8 cellular contexts compared by ENCODE assay signal in the genomic region with DNA sequence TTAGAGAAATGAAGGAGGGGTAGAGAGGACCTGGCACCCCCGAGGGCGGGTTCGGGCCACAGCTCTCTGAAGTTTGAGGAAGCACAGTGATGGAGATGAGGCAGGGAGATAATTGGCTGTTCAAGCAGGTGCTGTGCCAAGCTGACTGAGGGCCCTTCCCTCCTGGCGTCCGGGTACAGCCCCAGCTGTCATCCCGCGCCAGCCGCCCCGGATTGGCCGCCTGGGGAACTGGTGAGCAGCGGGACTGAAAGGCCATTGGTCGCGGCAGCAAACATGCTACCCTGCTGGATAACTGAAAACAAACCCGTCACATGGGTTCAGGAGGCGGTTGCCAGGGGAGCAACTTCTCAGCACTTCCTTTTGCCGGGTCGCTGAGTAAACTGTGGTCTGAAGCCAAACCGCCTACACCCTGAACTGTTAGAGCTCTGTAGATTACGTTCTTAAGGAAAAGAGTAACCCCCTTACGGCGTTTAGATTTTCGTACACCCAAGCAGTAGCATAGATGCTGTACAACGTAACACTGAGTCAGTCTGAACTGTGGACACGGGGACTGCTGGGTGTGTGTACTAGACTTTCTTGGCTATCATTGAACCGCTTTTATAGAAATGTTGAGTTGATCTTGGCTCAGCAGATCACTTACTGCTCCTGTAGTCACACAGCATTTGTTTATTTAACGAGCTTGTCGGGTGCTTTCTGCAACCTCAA. TPM values are rescaled to one million over a fixed set of nuclear protein-coding genes. Genes with fewer than 3 reads are reported as not detected.
DNase-seq lines count a peak whose midpoint lies in the region; ATAC-seq and TF ChIP-seq lines count a peak whose summit lies in the region.

No MANE protein-coding gene starts in this region.

- H3K36me3 ChIP-seq in adipocyte (ENCODE audit: control insufficient read depth, insufficient read depth, low read length, severe bottlenecking) (peaks cover 34% of the 10 kb centered on the region), parathyroid adenoma (ENCODE audit: control insufficient read depth, insufficient read depth, low read length) (no peaks in the 10 kb centered on the region), tibial nerve (peaks cover 0 to 15% (median 0%) of the 10 kb centered on the region in 3 donors)

- H3K9ac ChIP-seq in adipocyte (ENCODE audit: low read length) (peak overlapping the region; percentile 96), parathyroid adenoma (no peak overlapping the region)

- peak; percentile 79 for DNase-seq in NCI-H1417 treated with DMSO at 0.1 percent for 48 hours (lab: John Stamatoyannopoulos, UW)
- DNase-seq in SW 1271 (lab: John Stamatoyannopoulos, UW), result peak; percentile 65 to 94
- DNase-seq in adipocyte (ENCODE audit: low read depth), result peak; percentile 97
- peak; percentile 98 for DNase-seq in cardiac septum (ENCODE audit: low spot score)
- peak; percentile 86 to 87 for DNase-seq in tibial nerve (ENCODE audit: low spot score in 2 of 2)

- H3K79me2 ChIP-seq in parathyroid adenoma, result peaks cover 2% of the 10 kb centered on the region

- TF ChIP-seq POLR2A in tibial nerve (IDR thresholded peaks at IDR 0.05), result peak; percentile 52 to 86

- H3K27me3 ChIP-seq in adipocyte (replicated peaks; ENCODE audit: control insufficient read depth, insufficient read depth, low read length), result no peaks in the 10 kb centered on the region
- no peaks in the 10 kb centered on the region for H3K27me3 ChIP-seq in parathyroid adenoma (ENCODE audit: control insufficient read depth, insufficient read depth, low read length)
- no peaks in the 10 kb centered on the region for H3K27me3 ChIP-seq in tibial nerve

- 0 to 1% methylated on average over 24 to 27 of the region's 27 CpGs for WGBS in tibial nerve, 2 donors

- peak overlapping the region; percentile 86 for H3K4me2 ChIP-seq in parathyroid adenoma (ENCODE audit: low read length)

- H2AFZ ChIP-seq in parathyroid adenoma, result peak overlapping the region; percentile 86

- H3K9me3 ChIP-seq in adipocyte (ENCODE audit: control insufficient read depth, low read length), result no peaks in the 10 kb centered on the region
- no peaks in the 10 kb centered on the region for H3K9me3 ChIP-seq in parathyroid adenoma (ENCODE audit: control insufficient read depth, low read length)
- no peaks in the 10 kb centered on the region for H3K9me3 ChIP-seq in tibial nerve

- no peak for TF ChIP-seq CTCF in GM12875 (IDR thresholded peaks at IDR 0.05; ENCODE audit: borderline replicate concordance, insufficient read depth, low read depth, low read length)
- peak; percentile 16 for TF ChIP-seq CTCF in parathyroid adenoma (IDR thresholded peaks at IDR 0.05)
- TF ChIP-seq CTCF in tibial nerve (IDR thresholded peaks at IDR 0.05), result peak in 4 of 5 experiments; percentile 8 to 49 (median 25)

- intact Hi-C loops in cardiac septum (cut with DNase I), result loop anchor here (5.0 kb wide), 2 partner anchors 92 to 297 kb away; a partner anchor contains a TSS

- H3K27ac ChIP-seq in parathyroid adenoma (peak overlapping the region; percentile 69), tibial nerve (peak overlapping the region; percentile 96 to 98 (median 98))

- H3K4me3 ChIP-seq in GM12875 (ENCODE audit: low read depth, low read length), result peak overlapping the region; percentile 65
- peak overlapping the region; percentile 91 for H3K4me3 ChIP-seq in adipocyte (ENCODE audit: low read length)
- H3K4me3 ChIP-seq in parathyroid adenoma (ENCODE audit: low read depth, low read length), result peak overlapping the region; percentile 73
- H3K4me3 ChIP-seq in tibial nerve, result peak overlapping the region; percentile 72 to 93 (median 84)

- peak; percentile 63 for ATAC-seq in HG02763 (IDR thresholded peaks at IDR 0.05; ENCODE audit: unreplicated experiment)

- TF ChIP-seq EP300 in tibial nerve (IDR thresholded peaks at IDR 0.05), result peak; percentile 87 to 89

- peaks cover 30% of the 10 kb centered on the region for H3K4me1 ChIP-seq in adipocyte (ENCODE audit: control insufficient read depth, insufficient read depth, low read length)
- H3K4me1 ChIP-seq in parathyroid adenoma, result peaks cover 4% of the 10 kb centered on the region
- peaks cover 0 to 37% (median 25%) of the 10 kb centered on the region in 4 donors for H3K4me1 ChIP-seq in tibial nerve

RNA-seq across cellular contexts. Expression of a gene that starts 1.3 kb away (rescaled TPM):
- total RNA-seq in cardiac septum, result 15.2 TPM
- total RNA-seq in tibial nerve, result 10 to 100 TPM; 66.9 to 91.7 (median 80.5) TPM

Comparison
In these comparisons a context has a peak if more than half of its experiments do, and no peak if none do; other contexts are left out.
1. Peak in every context shown above with its lines: DNase-seq, ATAC-seq, H3K4me3 ChIP-seq and H3K27ac ChIP-seq.